In the genomic region with DNA sequence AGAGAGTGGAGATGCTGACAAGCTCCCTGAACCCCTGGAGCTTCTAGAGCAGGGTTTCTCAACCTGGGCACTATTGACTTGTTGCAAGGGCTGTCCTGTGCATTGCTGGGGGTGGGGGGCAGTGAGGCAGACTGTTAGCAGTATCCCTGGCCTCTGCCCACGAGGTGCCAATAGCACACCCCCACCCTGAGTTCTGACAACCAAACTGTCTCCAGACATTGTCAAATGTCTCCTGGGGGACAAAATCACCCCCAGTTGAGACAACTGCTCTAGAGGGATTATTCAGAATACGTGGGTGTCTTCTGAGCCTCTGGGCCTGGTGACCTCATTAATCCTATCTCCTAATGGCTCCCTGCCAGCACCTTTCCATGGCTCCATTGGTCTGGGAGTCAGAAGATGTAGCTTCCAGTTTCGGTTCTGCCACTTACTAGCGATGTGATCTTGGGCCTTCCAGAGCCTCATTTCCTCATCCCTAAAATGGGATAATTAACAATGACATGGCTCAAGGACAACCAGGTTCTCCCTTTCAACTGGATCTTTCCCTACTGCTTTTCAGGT, we compare ENCODE assay signal across 25 cellular contexts. TPM values are rescaled to one million over a fixed set of nuclear protein-coding genes. Genes with fewer than 3 reads are reported as not detected.
DNase-seq lines count a peak whose midpoint lies in the region; ATAC-seq and TF ChIP-seq lines count a peak whose summit lies in the region.
"Had no signal": no experiment of that assay in that cellular context is flagged by ENCODE, and none has a peak within 500 bp of the region (broad histone marks: within the 10 kb centered on the region; RNA-seq: fewer than 3 reads in every experiment).

No MANE protein-coding gene starts in this region.

- H3K27me3 ChIP-seq in right atrium auricular region, result no peaks in the 10 kb centered on the region
- no peaks in the 10 kb centered on the region for H3K27me3 ChIP-seq in left ventricle myocardium inferior (ENCODE audit: low read depth)
- H3K27me3 ChIP-seq: MG63, SJCRH30 had no signal

- intact Hi-C loops in left ventricle myocardium inferior (cut with micrococcal nuclease), result no loop called here

- H3K4me1 ChIP-seq in right atrium auricular region, result no peaks in the 10 kb centered on the region
- H3K4me1 ChIP-seq in left ventricle myocardium inferior, result no peaks in the 10 kb centered on the region
- H3K4me1 ChIP-seq: SJCRH30 had no signal

- H3K27ac ChIP-seq in right atrium auricular region (no peak overlapping the region), left ventricle myocardium inferior (replicated peaks) (no peak overlapping the region)
- H3K27ac ChIP-seq: SJCRH30 had no signal

- H3K9me3 ChIP-seq in right atrium auricular region (no peaks in the 10 kb centered on the region), left ventricle myocardium inferior (replicated peaks) (no peaks in the 10 kb centered on the region)
- H3K9me3 ChIP-seq: MG63, SJCRH30 had no signal

- no peaks in the 10 kb centered on the region for H3K36me3 ChIP-seq in right atrium auricular region
- H3K36me3 ChIP-seq in left ventricle myocardium inferior, result no peaks in the 10 kb centered on the region
- H3K36me3 ChIP-seq: MG63, SJCRH30 had no signal

- H3K4me3 ChIP-seq in right atrium auricular region (no peak overlapping the region), left ventricle myocardium inferior (no peak overlapping the region), fibroblast of mammary gland (ENCODE audit: control insufficient read depth, low read depth, low read length) (no peak overlapping the region), foreskin fibroblast (ENCODE audit: low read depth in 1 of 2, low read length in 2 of 2) (no peak overlapping the region)
- H3K4me3 ChIP-seq: MG63, SJCRH30 had no signal

- no peak for TF ChIP-seq CTCF in right atrium auricular region (IDR thresholded peaks at IDR 0.05)
- TF ChIP-seq CTCF in left ventricle myocardium inferior (IDR thresholded peaks at IDR 0.05; ENCODE audit: borderline replicate concordance), result no peak
- no peak for TF ChIP-seq CTCF in fibroblast of mammary gland (conservative IDR thresholded peaks at IDR 0.05; ENCODE audit: control insufficient read depth, insufficient read depth, low read depth, low read length)
- no peak for TF ChIP-seq CTCF in foreskin fibroblast (IDR thresholded peaks at IDR 0.05; ENCODE audit: low read depth, low read length)

- ATAC-seq in HG02884 (IDR thresholded peaks at IDR 0.05; ENCODE audit: unreplicated experiment) (no peak), GM21526 (IDR thresholded peaks at IDR 0.05; ENCODE audit: low FRiP score, unreplicated experiment) (no peak)
- ATAC-seq: CD8-positive, alpha-beta T cell; PC-3; Right ventricle myocardium inferior; T-cell had no signal

- DNase-seq in right atrium auricular region (ENCODE audit: low spot score), result peak; percentile 57
- DNase-seq in left ventricle myocardium inferior, result no peak
- peak; percentile 1 for DNase-seq in OCI-M1 (lab: John Stamatoyannopoulos, UW)
- peak; percentile 25 for DNase-seq in fibroblast of mammary gland (ENCODE audit: low read depth)
- DNase-seq in foreskin fibroblast, result no peak
- DNase-seq: AML-193; C1 segment of cervical spinal cord; CD8-positive, alpha-beta T cell; DMS 273 treated with DMSO at 0.1 percent for 48 hours; DMS79; H7; KBM-7; MG63; NCI-H1105 treated with DMSO at 0.1 percent for 48 hours; NCI-H146; NCI-H1930; NCI-H2107; NCI-H345; NCI-H510A treated with DMSO at 0.1 percent for 48 hours; PC-3; T-cell had no signal

RNA-seq across cellular contexts. Expression of a gene that starts 17.6 kb away (rescaled TPM):
- total RNA-seq in right atrium auricular region (10 to 100 TPM; 11.7 to 18.8 TPM), left ventricle myocardium inferior (18.2 TPM)

Comparison
In these comparisons a context has a peak if more than half of its experiments do, and no peak if none do; other contexts are left out.
1. DNase-seq: peak in right atrium auricular region (single experiment), OCI-M1 (single experiment) and fibroblast of mammary gland (single experiment); none in left ventricle myocardium inferior (single experiment) and foreskin fibroblast (0 of 2).